In the genomic region with DNA sequence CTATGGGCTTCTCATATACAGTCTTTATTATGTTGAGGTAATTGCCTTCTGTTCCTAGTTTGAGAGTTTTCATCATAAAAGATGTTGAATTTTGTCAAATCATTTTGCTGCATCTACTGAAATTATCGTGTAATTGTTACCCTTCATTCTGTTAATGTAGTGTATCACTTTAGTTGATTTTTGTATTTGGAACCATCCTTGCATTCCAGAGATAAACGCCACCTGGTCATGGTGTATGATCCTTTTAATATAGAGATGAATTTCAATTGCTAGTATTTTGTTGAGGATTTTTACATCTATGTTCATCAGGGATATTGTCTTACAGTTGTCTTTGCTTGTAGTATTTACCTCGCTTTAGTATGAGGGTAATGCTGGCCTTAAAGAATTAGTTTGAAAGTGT, we compare ENCODE assay signal across 38 cellular contexts. TPM values are rescaled to one million over a fixed set of nuclear protein-coding genes. Genes with fewer than 3 reads are reported as not detected.
"Had no signal": no experiment of that assay in that cellular context is flagged by ENCODE, and none has a peak within 500 bp of the region (broad histone marks: within the 10 kb centered on the region; RNA-seq: fewer than 3 reads in every experiment).

No MANE protein-coding gene starts in this region.

- H3K27ac ChIP-seq: adrenal gland, ascending aorta, body of pancreas, brain microvascular endothelial cell, breast epithelium, cardiac muscle cell had no signal

- DNase-seq: activated effector memory CD4-positive, alpha-beta T cell treated with anti-CD3 and anti-CD28 coated beads, Interleukin-2, amount 50 U/mL, for 16 hours; activated effector memory CD4-positive, alpha-beta T cell treated with Interleukin-2 at 50 U/mL for 16 hours; activated gamma-delta T cell; activated gamma-delta T cell treated with Interleukin-2 at 50 U/mL for 16 hours; activated naive CD4-positive, alpha-beta T cell; activated naive CD4-positive, alpha-beta T cell treated with anti-CD3 and anti-CD28 coated beads for 36 hours; activated naive CD4-positive, alpha-beta T cell treated with anti-CD3 and anti-CD28 coated beads, Interleukin-2, amount 10 ng/mL, durations not matched to agents 7 days and 5 days; activated naive CD4-positive, alpha-beta T cell treated with anti-CD3 and anti-CD28 coated beads, Interleukin-2, amount 50 U/mL, for 16 hours; activated naive CD4-positive, alpha-beta T cell treated with Interleukin-2 at 50 U/mL for 16 hours; activated naive CD8-positive, alpha-beta T cell treated with anti-CD3 and anti-CD28 coated beads for 36 hours; activated naive CD8-positive, alpha-beta T cell treated with anti-CD3 and anti-CD28 coated beads, Interleukin-2, amount 10 ng/mL, durations not matched to agents 7 days and 5 days; activated naive CD8-positive, alpha-beta T cell treated with anti-CD3 and anti-CD28 coated beads, Interleukin-2, amount 50 U/mL, for 24 hours; activated T-cell treated with anti-CD3 and anti-CD28 coated beads, Interleukin-2, amount 50 U/mL, for 4 hours; activated T-cell treated with anti-CD3 and anti-CD28 coated beads, Interleukin-2, amount 50 U/mL, for 48 hours; activated T-cell treated with anti-CD3 and anti-CD28 coated beads, Interleukin-2, amount 50 U/mL, for 72 hours; adrenal gland; amniotic stem cell; amygdala; anterior cingulate cortex; aorta; body of pancreas; brain microvascular endothelial cell; caudate nucleus; central memory CD4-positive, alpha-beta T cell; cerebellar nuclear complex had no signal

- FAIRE-seq: astrocyte, bronchial epithelial cell had no signal

- H3K27me3 ChIP-seq: adrenal gland, ascending aorta, body of pancreas, brain microvascular endothelial cell, breast epithelium, cardiac muscle cell had no signal

- ATAC-seq: activated naive CD4-positive, alpha-beta T cell treated with anti-CD3 and anti-CD28 coated beads, Interleukin-2, amount 50 U/mL, for 72 hours; activated naive CD8-positive, alpha-beta T cell treated with anti-CD3 and anti-CD28 coated beads, Interleukin-2, amount 50 U/mL, for 24 hours; activated T-cell treated with anti-CD3 and anti-CD28 coated beads, Interleukin-2, amount 50 U/mL, for 4 hours; activated T-cell treated with anti-CD3 and anti-CD28 coated beads, Interleukin-2, amount 50 U/mL, for 72 hours; activated T-helper 17 cell treated with anti-CD3 and anti-CD28 coated beads, Interleukin-2, amount 50 U/mL, for 72 hours; body of pancreas had no signal

- H3K36me3 ChIP-seq: adrenal gland, ascending aorta, brain microvascular endothelial cell, breast epithelium, cardiac muscle cell had no signal

- H3K4me1 ChIP-seq: adrenal gland, ascending aorta, body of pancreas, breast epithelium had no signal

- H3K4me3 ChIP-seq: adrenal gland, ascending aorta, body of pancreas, breast epithelium, cardiac muscle cell had no signal

RNA-seq across cellular contexts. Expression of gene MEIKIN, which starts 19.3 kb away (rescaled TPM):
- total RNA-seq: activated naive CD4-positive, alpha-beta T cell treated with anti-CD3 and anti-CD28 coated beads, Interleukin-2, amount 50 U/mL, for 72 hours; activated naive CD8-positive, alpha-beta T cell treated with anti-CD3 and anti-CD28 coated beads for 36 hours; activated T-cell treated with anti-CD3 and anti-CD28 coated beads, Interleukin-2, amount 50 U/mL, for 4 hours; activated T-helper 1 cell treated with anti-CD3 and anti-CD28 coated beads, Interleukin-12 subunit alpha, Interleukin-12 subunit beta, Interleukin-2, Interleukin-4 antibody, amounts not matched to agents 30 ng/mL and 10 ng/mL and 1 ng/mL, durations not matched to agents 14 hours and 24 hours and 36 hours; activated T-helper 17 cell treated with anti-CD3 and anti-CD28 coated beads, Interleukin-2, amount 50 U/mL, for 72 hours; activated T-helper 2 cell treated with anti-CD3 and anti-CD28 coated beads, Interferon-gamma antibody, Interleukin-2, Interleukin-4, amounts not matched to agents 10 μg/mL and 5 μg/mL and 100 μg/mL, durations not matched to agents 14 hours and 24 hours and 36 hours; adrenal gland; ascending aorta; astrocyte; breast epithelium; bronchial epithelial cell; cardiac muscle cell; cardiac septum; cerebellum; chondrocyte had no signal
- polyA plus RNA-seq: adipose tissue, adrenal gland, aorta, cardiac muscle cell had no signal
